In the genomic region with DNA sequence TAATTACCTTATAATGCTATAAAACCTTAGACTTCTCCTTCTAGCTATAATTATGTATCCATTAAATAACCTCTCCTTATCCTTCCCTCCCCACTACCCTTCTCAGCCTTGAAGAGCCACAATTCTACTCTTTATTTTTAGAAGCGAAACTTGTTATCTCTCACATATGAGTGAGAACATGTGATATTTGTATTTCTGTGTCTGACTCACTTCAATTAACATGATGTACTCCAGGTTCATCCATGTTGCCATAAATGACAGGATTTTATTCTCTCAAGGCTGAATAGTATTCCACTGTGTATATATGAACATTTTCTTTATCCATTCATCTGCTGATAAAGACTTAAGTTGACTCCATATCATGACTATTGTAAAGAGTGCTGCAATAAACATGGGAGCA, we compare ENCODE assay signal across 20 cellular contexts.
"Had no signal": no experiment of that assay in that cellular context is flagged by ENCODE, and none has a peak within 500 bp of the region (broad histone marks: within the 10 kb centered on the region; RNA-seq: fewer than 3 reads in every experiment).

No MANE protein-coding gene starts in this region.

- H3K9me3 ChIP-seq: psoas muscle, right lobe of liver, spleen, testis, tibial nerve, upper lobe of right lung, vagina had no signal

- H3K27me3 ChIP-seq: dorsolateral prefrontal cortex, right lobe of liver, spleen, testis, tibial nerve, upper lobe of right lung, vagina had no signal

- H3K4me3 ChIP-seq: dorsolateral prefrontal cortex, psoas muscle, right lobe of liver, spleen, testis, tibial nerve, upper lobe of right lung, vagina had no signal

- DNase-seq: cortex of kidney; dorsolateral prefrontal cortex; effector CD8-positive, alpha-beta T cell; head of caudate nucleus; hippocampal formation; kidney glomerular epithelial cell; mesendoderm; naive thymus-derived CD4-positive, alpha-beta T cell; nephron progenitor cell; psoas muscle; retina; right lobe of liver; spleen; stimulated activated CD4-positive, alpha-beta T cell treated with anti-CD3 and anti-CD28 coated beads, Interleukin-15, amount 100 ng/mL, for 24 hours; stimulated activated CD4-positive, alpha-beta T cell treated with anti-CD3 and anti-CD28 coated beads, Interleukin-1b, Interleukin-23, amount 100 ng/mL, for 48 hours; stimulated activated CD4-positive, alpha-beta T cell treated with anti-CD3 and anti-CD28 coated beads, Interleukin-4, amount 100 ng/mL, for 24 hours; testis; upper lobe of right lung had no signal

- H3K36me3 ChIP-seq: right lobe of liver, spleen, tibial nerve, upper lobe of right lung, vagina had no signal

- H3K27ac ChIP-seq: dorsolateral prefrontal cortex, psoas muscle, right lobe of liver, spleen, testis, tibial nerve, upper lobe of right lung, vagina had no signal

- H3K4me1 ChIP-seq: psoas muscle, right lobe of liver, spleen, testis, tibial nerve, upper lobe of right lung, vagina had no signal
